In the genomic region with DNA sequence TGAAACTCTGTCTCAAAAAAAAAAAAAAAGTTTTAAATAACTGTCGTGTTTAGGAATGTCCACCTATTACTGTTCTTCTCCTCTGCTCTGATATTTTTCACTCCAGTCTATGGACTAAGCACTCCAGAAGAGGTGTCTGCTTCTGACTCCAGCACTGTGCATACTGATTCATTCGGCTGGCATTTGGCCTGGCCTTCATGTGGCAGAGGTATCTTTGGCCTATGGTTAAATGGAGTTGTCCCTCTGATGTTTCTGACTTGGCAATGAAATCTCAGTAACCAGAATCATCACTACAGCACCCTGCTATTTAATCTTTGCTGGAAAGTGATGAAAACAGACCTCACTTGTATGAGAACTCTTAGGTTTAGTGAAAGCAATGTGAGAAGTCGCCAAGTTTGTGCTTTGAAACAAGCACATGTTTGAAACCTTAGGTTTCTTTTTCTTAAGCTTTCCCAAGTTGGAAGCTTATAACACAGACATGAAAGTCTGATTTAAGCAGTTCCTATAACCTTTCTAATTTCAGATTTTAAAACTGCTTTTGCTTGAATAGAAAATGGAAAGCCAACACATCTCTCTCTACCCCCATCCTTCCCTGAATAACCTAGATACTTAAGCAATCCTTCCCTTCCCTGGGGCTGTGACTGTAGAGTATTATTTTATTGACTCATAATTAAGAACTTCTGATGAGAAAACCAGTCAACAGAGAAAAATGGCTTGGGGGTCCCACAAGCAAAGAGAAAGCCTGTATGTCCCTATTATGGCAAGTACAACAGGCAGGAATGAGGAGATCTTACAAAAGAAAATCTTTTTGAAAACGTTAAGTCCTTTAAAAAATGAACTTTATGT, we compare ENCODE assay signal across 8 cellular contexts.
DNase-seq lines count a peak whose midpoint lies in the region; ATAC-seq and TF ChIP-seq lines count a peak whose summit lies in the region.
"Had no signal": no experiment of that assay in that cellular context is flagged by ENCODE, and none has a peak within 500 bp of the region (broad histone marks: within the 10 kb centered on the region; RNA-seq: fewer than 3 reads in every experiment).

No MANE protein-coding gene starts in this region.

- POLR2A ChIA-PET in T-cell (lab: Charles Lee), result interaction anchor here (0.6 to 0.7 kb wide), 4 partner anchors 7 to 154 kb away, joined by 4 to 11 read pairs (median 5); no protein-coding TSS in a partner anchor

- H3K27ac Mint-ChIP-seq in T-cell, result peak overlapping the region; percentile 28 to 67
- peak overlapping the region; percentile 72 for H3K27ac Mint-ChIP-seq in stimulated activated memory B cell treated with anti-CD40 and anti-IgM and Interleukin-4, amounts not matched to agents 10 μg/mL and 1 μg/mL and 100 μg/mL, for 72 hours

- no peaks in the 10 kb centered on the region for H3K27me3 ChIP-seq in foreskin keratinocyte
- H3K27me3 ChIP-seq: dorsolateral prefrontal cortex had no signal

- CTCF ChIA-PET in T-cell (lab: Charles Lee), result interaction anchor here in 1 of 2 donors (0.5 to 0.6 kb wide), 3 partner anchors 10 to 154 kb away, joined by 4 to 10 read pairs (median 4); no protein-coding TSS in a partner anchor

- no peaks in the 10 kb centered on the region for H3K27me3 Mint-ChIP-seq in T-cell
- no peaks in the 10 kb centered on the region for H3K27me3 Mint-ChIP-seq in stimulated activated memory B cell treated with anti-CD40 and anti-IgM and Interleukin-4, amounts not matched to agents 10 μg/mL and 1 μg/mL and 100 μg/mL, for 72 hours

- peak overlapping the region; percentile 72 for H3K27ac ChIP-seq in foreskin keratinocyte

- H3K4me1 ChIP-seq in foreskin keratinocyte, result peaks cover 21% of the 10 kb centered on the region

- TF ChIP-seq CTCF in foreskin keratinocyte (conservative IDR thresholded peaks at IDR 0.05), result no peak

- peaks cover 26% of the 10 kb centered on the region for H3K36me3 Mint-ChIP-seq in T-cell
- H3K36me3 Mint-ChIP-seq in stimulated activated memory B cell treated with anti-CD40 and anti-IgM and Interleukin-4, amounts not matched to agents 10 μg/mL and 1 μg/mL and 100 μg/mL, for 72 hours, result peaks cover 12% of the 10 kb centered on the region

- H3K9me3 Mint-ChIP-seq in T-cell, result no peaks in the 10 kb centered on the region
- H3K9me3 Mint-ChIP-seq in stimulated activated memory B cell treated with anti-CD40 and anti-IgM and Interleukin-4, amounts not matched to agents 10 μg/mL and 1 μg/mL and 100 μg/mL, for 72 hours, result no peaks in the 10 kb centered on the region

- peaks cover 76 to 79% (median 78%) of the 10 kb centered on the region in 3 donors for H3K4me1 Mint-ChIP-seq in T-cell
- peaks cover 76% of the 10 kb centered on the region for H3K4me1 Mint-ChIP-seq in stimulated activated memory B cell treated with anti-CD40 and anti-IgM and Interleukin-4, amounts not matched to agents 10 μg/mL and 1 μg/mL and 100 μg/mL, for 72 hours

- ATAC-seq in GM19328 (IDR thresholded peaks at IDR 0.05; ENCODE audit: unreplicated experiment) (peak; percentile 0), T-cell (replicated peaks in 1 of 4) (peak in 1 of 4 experiments; percentile 31), foreskin keratinocyte (peak; percentile 84), GM18517 (IDR thresholded peaks at IDR 0.05; ENCODE audit: unreplicated experiment) (no peak)
- no peak for ATAC-seq in stimulated activated memory B cell treated with anti-CD40 and anti-IgM and Interleukin-4, amounts not matched to agents 10 μg/mL and 1 μg/mL and 100 μg/mL, for 72 hours

- H3K4me3 Mint-ChIP-seq in T-cell, result peak overlapping the region in 2 of 3 donors; percentile 2 to 61
- H3K4me3 Mint-ChIP-seq in stimulated activated memory B cell treated with anti-CD40 and anti-IgM and Interleukin-4, amounts not matched to agents 10 μg/mL and 1 μg/mL and 100 μg/mL, for 72 hours, result peak overlapping the region; percentile 1

- DNase-seq in T-cell, result no peak
- peak in 1 of 2 donors; percentile 85 for DNase-seq in foreskin keratinocyte
- DNase-seq in cerebellar nuclear complex (lab: John Stamatoyannopoulos, UW), result no peak
- DNase-seq in NCI-H1105 (lab: John Stamatoyannopoulos, UW), result no peak

Comparison
In these comparisons a context has a peak if more than half of its experiments do, and no peak if none do; other contexts are left out.
1. ATAC-seq: peak in GM19328 (single experiment) and foreskin keratinocyte (single experiment); none in stimulated activated memory B cell treated with anti-CD40 and anti-IgM and Interleukin-4, amounts not matched to agents 10 μg/mL and 1 μg/mL and 100 μg/mL, for 72 hours (single experiment) and GM18517 (single experiment).